Comparison of ENCODE assay signal across 20 cellular contexts in the genomic region with DNA sequence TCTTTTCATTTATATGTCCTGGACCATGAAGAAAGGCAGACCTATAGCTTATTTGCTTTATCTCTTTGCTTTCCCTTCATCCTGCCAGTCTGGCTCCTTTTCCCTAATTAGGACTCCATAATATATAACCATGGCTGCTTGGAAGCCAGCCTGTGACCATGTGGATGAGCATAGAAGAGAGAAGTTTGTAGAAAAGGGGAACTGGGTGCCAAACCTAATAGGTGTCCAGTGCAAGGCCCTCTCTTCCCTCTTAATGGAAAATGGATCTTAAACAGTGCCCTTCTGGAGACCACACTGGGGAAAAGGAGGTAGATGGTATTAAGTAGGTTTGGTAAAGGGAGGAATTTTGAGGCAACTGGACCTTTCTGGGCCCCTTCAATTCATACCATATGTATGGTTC.
"Had no signal": no experiment of that assay in that cellular context is flagged by ENCODE, and none has a peak within 500 bp of the region (broad histone marks: within the 10 kb centered on the region; RNA-seq: fewer than 3 reads in every experiment).

No MANE protein-coding gene starts in this region.

- DNase-seq: activated CD4-positive, alpha-beta T cell treated with anti-CD3 and anti-CD28 coated beads for 48 hours; activated CD4-positive, alpha-beta T cell treated with anti-CD3 and anti-CD28 coated beads, Interleukin-2, amount 50 U/mL, for 48 hours; activated CD8-positive, alpha-beta memory T cell treated with anti-CD3 and anti-CD28 coated beads for 24 hours; activated effector memory CD4-positive, alpha-beta T cell treated with anti-CD3 and anti-CD28 coated beads, Interleukin-2, amount 50 U/mL, for 16 hours; activated naive CD4-positive, alpha-beta T cell treated with anti-CD3 and anti-CD28 coated beads for 36 hours; activated naive CD8-positive, alpha-beta T cell treated with anti-CD3 and anti-CD28 coated beads, Interleukin-2, amount 10 ng/mL, durations not matched to agents 7 days and 5 days; activated T-cell treated with anti-CD3 and anti-CD28 coated beads, Interleukin-2, amount 50 U/mL, for 1 hour; brain microvascular endothelial cell; dorsolateral prefrontal cortex; effector memory CD4-positive, alpha-beta T cell; heart left ventricle; hypothalamus; immature natural killer cell; kidney; naive B cell; ovary; right lobe of liver; stimulated activated CD4-positive, alpha-beta T cell treated with anti-CD3 and anti-CD28 coated beads, Interleukin-2, amount 100 ng/mL, for 48 hours; T-helper 2 cell; WERI-Rb-1 had no signal
